1 cellular context compared by ENCODE assay signal in genomic region chr15:40028853-40029252, GRCh38.
TF ChIP-seq lines count a peak whose summit lies in the region.

No MANE protein-coding gene starts in this region.

TF ChIP-seq in SK-N-SH, 30 proteins besides CTCF, POLR2A, EP300 and RAD21:
- TF ChIP-seq REST (IDR thresholded peaks at IDR 0.05; ENCODE audit: low read depth, low read length): no peak
- no peak for TF ChIP-seq CHD2 (IDR thresholded peaks at IDR 0.05; ENCODE audit: low read length, partially characterized antibody)
- no peak for TF ChIP-seq SMC3 (IDR thresholded peaks at IDR 0.05; ENCODE audit: low read depth, low read length)
- no peak for TF ChIP-seq JUND (IDR thresholded peaks at IDR 0.05)
- no peak for TF ChIP-seq TEAD4 (IDR thresholded peaks at IDR 0.05; ENCODE audit: borderline replicate concordance, insufficient read depth)
- no peak for TF ChIP-seq NRF1 (IDR thresholded peaks at IDR 0.05; ENCODE audit: low read depth, low read length)
- TF ChIP-seq USF1 (IDR thresholded peaks at IDR 0.05; ENCODE audit: borderline replicate concordance, low read depth): no peak
- no peak for TF ChIP-seq TAF1 (IDR thresholded peaks at IDR 0.05; ENCODE audit: borderline replicate concordance, low read depth, low read length)
- no peak for TF ChIP-seq FOSL2 (IDR thresholded peaks at IDR 0.05; ENCODE audit: borderline replicate concordance, low read depth)
- no peak for TF ChIP-seq MAX (IDR thresholded peaks at IDR 0.05; ENCODE audit: low read depth)
- TF ChIP-seq TCF12 (IDR thresholded peaks at IDR 0.05): no peak
- no peak for TF ChIP-seq ZBTB33 (IDR thresholded peaks at IDR 0.05; ENCODE audit: borderline replicate concordance, low read depth)
- TF ChIP-seq FOXJ3 (CRISPR knock-in tag; IDR thresholded peaks at IDR 0.05): no peak
- TF ChIP-seq GATA2 (CRISPR knock-in tag; IDR thresholded peaks at IDR 0.05): no peak
- TF ChIP-seq RFX5 (IDR thresholded peaks at IDR 0.05; ENCODE audit: low read length): no peak
- no peak for TF ChIP-seq POLR2AphosphoS5 (IDR thresholded peaks at IDR 0.05; ENCODE audit: low read depth, low read length)
- TF ChIP-seq RCOR1 (IDR thresholded peaks at IDR 0.05; ENCODE audit: low read length): no peak
- no peak for TF ChIP-seq MEF2A (IDR thresholded peaks at IDR 0.05; ENCODE audit: borderline replicate concordance, low read depth)
- no peak for TF ChIP-seq NFIC (IDR thresholded peaks at IDR 0.05; ENCODE audit: borderline replicate concordance)
- TF ChIP-seq YY1 (IDR thresholded peaks at IDR 0.05; ENCODE audit: low read depth): no peak
